ENCODE assay signal across 2 cellular contexts in genomic region chr4:39932776-39933402, GRCh38.
TF ChIP-seq lines count a peak whose summit lies in the region.

No MANE protein-coding gene starts in this region.

TF ChIP-seq in liver, 16 proteins besides CTCF, POLR2A, EP300 and RAD21:
- no peak for TF ChIP-seq HNF4A (conservative IDR thresholded peaks at IDR 0.05)
- TF ChIP-seq RXRA (IDR thresholded peaks at IDR 0.05): peak; percentile 17 to 21
- TF ChIP-seq SP1 (IDR thresholded peaks at IDR 0.05): peak; percentile 17
- TF ChIP-seq, protein P1, sequence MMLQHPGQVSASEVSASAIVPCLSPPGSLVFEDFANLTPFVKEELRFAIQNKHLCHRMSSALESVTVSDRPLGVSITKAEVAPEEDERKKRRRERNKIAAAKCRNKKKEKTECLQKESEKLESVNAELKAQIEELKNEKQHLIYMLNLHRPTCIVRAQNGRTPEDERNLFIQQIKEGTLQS (IDR thresholded peaks at IDR 0.05): no peak
- TF ChIP-seq JUND (IDR thresholded peaks at IDR 0.05): no peak
- no peak for TF ChIP-seq FOXA2 (IDR thresholded peaks at IDR 0.05)

TF ChIP-seq in HepG2, 621 proteins besides CTCF, POLR2A, EP300 and RAD21:
- TF ChIP-seq KLF9 (CRISPR knock-in tag; IDR thresholded peaks at IDR 0.05; ENCODE audit: low read depth): no peak
- no peak for TF ChIP-seq HOXD1 (CRISPR knock-in tag; IDR thresholded peaks at IDR 0.05)
- TF ChIP-seq, protein P2, sequence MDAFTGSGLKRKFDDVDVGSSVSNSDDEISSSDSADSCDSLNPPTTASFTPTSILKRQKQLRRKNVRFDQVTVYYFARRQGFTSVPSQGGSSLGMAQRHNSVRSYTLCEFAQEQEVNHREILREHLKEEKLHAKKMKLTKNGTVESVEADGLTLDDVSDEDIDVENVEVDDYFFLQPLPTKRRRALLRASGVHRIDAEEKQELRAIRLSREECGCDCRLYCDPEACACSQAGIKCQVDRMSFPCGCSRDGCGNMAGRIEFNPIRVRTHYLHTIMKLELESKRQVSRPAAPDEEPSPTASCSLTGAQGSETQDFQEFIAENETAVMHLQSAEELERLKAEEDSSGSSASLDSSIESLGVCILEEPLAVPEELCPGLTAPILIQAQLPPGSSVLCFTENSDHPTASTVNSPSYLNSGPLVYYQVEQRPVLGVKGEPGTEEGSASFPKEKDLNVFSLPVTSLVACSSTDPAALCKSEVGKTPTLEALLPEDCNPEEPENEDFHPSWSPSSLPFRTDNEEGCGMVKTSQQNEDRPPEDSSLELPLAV (CRISPR knock-in tag; conservative IDR thresholded peaks at IDR 0.05; ENCODE audit: low read depth): no peak
- no peak for TF ChIP-seq TCF7 (IDR thresholded peaks at IDR 0.05; ENCODE audit: low read depth)
- TF ChIP-seq BRF2 (CRISPR knock-in tag; IDR thresholded peaks at IDR 0.05): no peak
- TF ChIP-seq ZNF205 (CRISPR knock-in tag; IDR thresholded peaks at IDR 0.05): no peak
- no peak for TF ChIP-seq ZNF24 (IDR thresholded peaks at IDR 0.05)
- no peak for TF ChIP-seq AHR (CRISPR knock-in tag; IDR thresholded peaks at IDR 0.05)
- TF ChIP-seq, protein P3, sequence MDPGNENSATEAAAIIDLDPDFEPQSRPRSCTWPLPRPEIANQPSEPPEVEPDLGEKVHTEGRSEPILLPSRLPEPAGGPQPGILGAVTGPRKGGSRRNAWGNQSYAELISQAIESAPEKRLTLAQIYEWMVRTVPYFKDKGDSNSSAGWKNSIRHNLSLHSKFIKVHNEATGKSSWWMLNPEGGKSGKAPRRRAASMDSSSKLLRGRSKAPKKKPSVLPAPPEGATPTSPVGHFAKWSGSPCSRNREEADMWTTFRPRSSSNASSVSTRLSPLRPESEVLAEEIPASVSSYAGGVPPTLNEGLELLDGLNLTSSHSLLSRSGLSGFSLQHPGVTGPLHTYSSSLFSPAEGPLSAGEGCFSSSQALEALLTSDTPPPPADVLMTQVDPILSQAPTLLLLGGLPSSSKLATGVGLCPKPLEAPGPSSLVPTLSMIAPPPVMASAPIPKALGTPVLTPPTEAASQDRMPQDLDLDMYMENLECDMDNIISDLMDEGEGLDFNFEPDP (CRISPR knock-in tag; conservative IDR thresholded peaks at IDR 0.05): no peak
- TF ChIP-seq ZNF776 (CRISPR knock-in tag; IDR thresholded peaks at IDR 0.05): no peak
- TF ChIP-seq, protein P4, sequence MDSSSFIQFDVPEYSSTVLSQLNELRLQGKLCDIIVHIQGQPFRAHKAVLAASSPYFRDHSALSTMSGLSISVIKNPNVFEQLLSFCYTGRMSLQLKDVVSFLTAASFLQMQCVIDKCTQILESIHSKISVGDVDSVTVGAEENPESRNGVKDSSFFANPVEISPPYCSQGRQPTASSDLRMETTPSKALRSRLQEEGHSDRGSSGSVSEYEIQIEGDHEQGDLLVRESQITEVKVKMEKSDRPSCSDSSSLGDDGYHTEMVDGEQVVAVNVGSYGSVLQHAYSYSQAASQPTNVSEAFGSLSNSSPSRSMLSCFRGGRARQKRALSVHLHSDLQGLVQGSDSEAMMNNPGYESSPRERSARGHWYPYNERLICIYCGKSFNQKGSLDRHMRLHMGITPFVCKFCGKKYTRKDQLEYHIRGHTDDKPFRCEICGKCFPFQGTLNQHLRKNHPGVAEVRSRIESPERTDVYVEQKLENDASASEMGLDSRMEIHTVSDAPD (CRISPR knock-in tag; IDR thresholded peaks at IDR 0.05): no peak
- TF ChIP-seq ZNF138 (CRISPR knock-in tag; IDR thresholded peaks at IDR 0.05; ENCODE audit: low read depth): no peak
- TF ChIP-seq CBX5 (CRISPR knock-in tag; IDR thresholded peaks at IDR 0.05; ENCODE audit: borderline replicate concordance): no peak
- no peak for TF ChIP-seq ESRRA (CRISPR knock-in tag; IDR thresholded peaks at IDR 0.05; ENCODE audit: low read depth)
